ENCODE assay signal across 11 cellular contexts in the genomic region with DNA sequence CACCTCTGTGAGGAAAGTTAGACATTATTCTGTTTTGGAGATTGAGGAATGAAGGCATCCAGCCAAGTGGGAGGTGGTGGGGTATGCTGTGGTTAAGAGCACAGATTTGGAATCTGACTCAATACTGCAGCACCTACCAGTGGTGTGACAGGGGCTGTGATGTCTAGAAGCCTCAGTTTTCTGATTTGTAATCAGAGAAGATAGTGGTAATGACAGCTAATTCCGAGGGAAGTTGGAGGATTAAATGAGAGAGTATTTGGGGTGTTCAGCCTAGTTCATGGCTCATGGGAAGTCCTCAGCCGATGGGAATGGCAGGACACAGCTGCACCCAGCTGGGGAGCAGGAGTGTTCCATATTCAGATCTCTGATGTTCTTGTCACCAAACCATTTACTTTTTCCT. TPM values are rescaled to one million over a fixed set of nuclear protein-coding genes. Genes with fewer than 3 reads are reported as not detected.
A peak's percentile ranks its signal among the peaks of the same experiment; 100 is the strongest.
DNase-seq lines count a peak whose midpoint lies in the region; ATAC-seq, FAIRE-seq and TF ChIP-seq lines count a peak whose summit lies in the region.
"Had no signal": no experiment of that assay in that cellular context is flagged by ENCODE, and none has a peak within 500 bp of the region (broad histone marks: within the 10 kb centered on the region; RNA-seq: fewer than 3 reads in every experiment).

No MANE protein-coding gene starts in this region.

- H3K9me3 ChIP-seq in ascending aorta, result no peaks in the 10 kb centered on the region
- no peaks in the 10 kb centered on the region for H3K9me3 ChIP-seq in HepG2 (ENCODE audit: low read length)
- H3K9me3 ChIP-seq: ovary, uterus had no signal

- H3K4me3 ChIP-seq in AG09309 (ENCODE audit: control insufficient read depth, low read depth, low read length), result no peak overlapping the region
- H3K4me3 ChIP-seq in ascending aorta, result no peak overlapping the region
- H3K4me3 ChIP-seq in HepG2 (replicated peaks in 1 of 3; ENCODE audit: insufficient read depth in 1 of 3, low read depth in 2 of 3, low read length in 3 of 3), result no peak overlapping the region
- H3K4me3 ChIP-seq: ovary, uterus had no signal

- TF ChIP-seq POLR2A in H54 (IDR thresholded peaks at IDR 0.05; ENCODE audit: low read depth, low read length) (no peak), HepG2 (IDR thresholded peaks at IDR 0.05; ENCODE audit: insufficient read depth in 1 of 2, low read depth in 2 of 2, low read length in 2 of 2) (no peak)

- in situ Hi-C loops in HepG2 (cut with HindIII; ENCODE audit: extremely low pct_ligation_motif_present, low pct_unique_long_range_greater_than_20kb), result no loop called here

- CTCF ChIA-PET in HepG2 (lab: Yijun Ruan, JAX; ENCODE audit: low intra/inter-chr PET ratio, low total read pairs), result no interaction called here

- no peak overlapping the region for H2AFZ ChIP-seq in HepG2 (ENCODE audit: low read length)

- no TSS peak for BruUV-seq in HepG2 (replicated peaks; lab: Mats Ljungman, UMichigan)

- H3K79me2 ChIP-seq in HepG2 (ENCODE audit: insufficient read depth, low read length), result no peaks in the 10 kb centered on the region

- peaks cover 3 to 19% of the 10 kb centered on the region in 2 donors for H3K4me1 ChIP-seq in ascending aorta
- peaks cover 25% of the 10 kb centered on the region for H3K4me1 ChIP-seq in HepG2 (ENCODE audit: insufficient read depth, low read length)

- H4K20me1 ChIP-seq in HepG2 (ENCODE audit: insufficient read depth, low read length), result no peaks in the 10 kb centered on the region

- DNase-seq in AG09309 (ENCODE audit: low read depth) (no peak), H54 (ENCODE audit: insufficient read length, low spot score) (peak; percentile 15), ascending aorta (ENCODE audit: low spot score in 2 of 2) (no peak), HepG2 (ENCODE audit: low spot score) (no peak), HuH-7 (ENCODE audit: low spot score) (no peak), NCI-H2196 treated with DMSO at 0.1 percent for 48 hours (lab: John Stamatoyannopoulos, UW; ENCODE audit: unreplicated experiment) (no peak)
- no peak for DNase-seq in activated CD8-positive, alpha-beta memory T cell treated with anti-CD3 and anti-CD28 coated beads, Interleukin-2, amount 50 U/mL, for 4 hours
- DNase-seq: SW 1271, uterus had no signal

- TF ChIP-seq EP300 in HepG2 (IDR thresholded peaks at IDR 0.05; ENCODE audit: low read depth in 2 of 2, low read length in 2 of 2), result no peak
- TF ChIP-seq EP300 in HepG2 (CRISPR knock-in tag; IDR thresholded peaks at IDR 0.05; ENCODE audit: borderline replicate concordance), result no peak

- ATAC-seq in HepG2 (no peak), GM19395 (IDR thresholded peaks at IDR 0.05; ENCODE audit: unreplicated experiment) (no peak)

- H3K27me3 ChIP-seq in ascending aorta (no peaks in the 10 kb centered on the region), HepG2 (ENCODE audit: control insufficient read depth in 1 of 2, insufficient read depth in 2 of 2, low read length in 2 of 2) (no peaks in the 10 kb centered on the region)
- H3K27me3 ChIP-seq: ovary, uterus had no signal

- H3K27ac ChIP-seq in ascending aorta (peak overlapping the region in 1 of 2 donors; percentile 3), HepG2 (ENCODE audit: extremely low read length, insufficient read depth, low read length) (no peak overlapping the region)
- H3K27ac ChIP-seq: ovary, uterus had no signal

- POLR2A ChIA-PET in HepG2 (lab: Yijun Ruan, JAX), result interaction anchor here (6.8 kb wide), 1 partner anchor 9 kb away, joined by 44 read pairs; a partner anchor contains a TSS

- no peak overlapping the region for H3K4me2 ChIP-seq in HepG2 (ENCODE audit: low read depth, low read length)

- intact Hi-C loops in ascending aorta (cut with DNase I), result loop anchor here (5.0 kb wide), 1 partner anchor 210 kb away; no protein-coding TSS in a partner anchor
- intact Hi-C loops in HepG2 (cut with micrococcal nuclease; ENCODE audit: unreplicated experiment), result no loop called here

- no peak overlapping the region for H3K9ac ChIP-seq in HepG2 (ENCODE audit: insufficient read depth, low read depth, low read length)

- FAIRE-seq in H54 (lab: Jason Lieb, UNC), result no peak
- FAIRE-seq in HepG2 (lab: Jason Lieb, UNC), result no peak

- WGBS in HepG2 (ENCODE audit: low lambda C conversion rate), result 90% methylated on average over 2 of the region's 2 CpGs

- peak; percentile 65 for TF ChIP-seq CTCF in AG09309 (IDR thresholded peaks at IDR 0.05; ENCODE audit: control insufficient read depth, insufficient read depth, low read depth, low read length, missing control alignments)
- peak; percentile 11 to 44 (median 24) for TF ChIP-seq CTCF in ascending aorta (IDR thresholded peaks at IDR 0.05)
- no peak for TF ChIP-seq CTCF in HepG2 (CRISPR knock-in tag; IDR thresholded peaks at IDR 0.05)

- TF ChIP-seq RAD21 in HepG2 (CRISPR knock-in tag; IDR thresholded peaks at IDR 0.05), result no peak

- H3K36me3 ChIP-seq in ascending aorta (peaks cover 22 to 40% of the 10 kb centered on the region in 2 donors), HepG2 (replicated peaks in 1 of 2; ENCODE audit: control insufficient read depth in 1 of 2, insufficient read depth in 2 of 2, low read length in 2 of 2) (peaks cover 11 to 28% of the 10 kb centered on the region in 2 experiments)
- H3K36me3 ChIP-seq: ovary, uterus had no signal

TF ChIP-seq in HepG2, 621 proteins besides CTCF, POLR2A, EP300 and RAD21:
- no peak for TF ChIP-seq SAP130 (CRISPR knock-in tag; IDR thresholded peaks at IDR 0.05; ENCODE audit: low read depth)
- no peak for TF ChIP-seq NR2F6 (IDR thresholded peaks at IDR 0.05)
- no peak for TF ChIP-seq NR2F6 (CRISPR knock-in tag; IDR thresholded peaks at IDR 0.05)
- peak; percentile 45; the same call in 1 of the 2 replicates for TF ChIP-seq STAG1 (CRISPR knock-in tag; IDR thresholded peaks at IDR 0.05)
- TF ChIP-seq ZNF510 (CRISPR knock-in tag; IDR thresholded peaks at IDR 0.05; ENCODE audit: low read depth), result no peak
- TF ChIP-seq ZNF790 (CRISPR knock-in tag; IDR thresholded peaks at IDR 0.05; ENCODE audit: borderline replicate concordance), result no peak

RNA-seq across cellular contexts. Expression of a gene that starts 9.2 kb away (rescaled TPM):
- total RNA-seq in ascending aorta, result 9.7 TPM
- 2.6 and 7.4 TPM in 2 replicates for total RNA-seq in HepG2 (2016; rRNA removed; fragmentation: Illumina TruSeq; extraction: Trizol)
- total RNA-seq in HepG2 (2016; cell fraction: cytosol; rRNA removed; fragmentation: Illumina TruSeq; extraction: Trizol; ENCODE audit: low read depth), result 1.6 TPM in 2 replicates
- 2.1 and 7.4 TPM in 2 replicates for total RNA-seq in HepG2 (2016; cell fraction: insoluble cytoplasmic fraction; rRNA removed; fragmentation: Illumina TruSeq; extraction: Trizol)
- 2.2 and 2.6 TPM in 2 replicates for total RNA-seq in HepG2 (2016; cell fraction: membrane; rRNA removed; fragmentation: Illumina TruSeq; extraction: Trizol)
- 13.8 and 19.0 TPM in 2 replicates for total RNA-seq in HepG2 (2016; cell fraction: nucleus; rRNA removed; fragmentation: Illumina TruSeq; extraction: Trizol)
- 4.1 and 4.7 TPM in 2 replicates for polyA plus RNA-seq in HepG2 (2011; rRNA removed)
- 1.4 and 1.8 TPM in 2 replicates for polyA plus RNA-seq in HepG2 (2011; cell fraction: cytosol; rRNA removed)
- polyA plus RNA-seq in HepG2 (2011; cell fraction: nucleus; rRNA removed), result 17.3 and 20.8 TPM in 2 replicates
- 5.9 and 6.1 TPM in 2 replicates for polyA plus RNA-seq in HepG2 (2012)
- polyA plus RNA-seq in HepG2 (2016; cell fraction: cytosol; fragmentation: Illumina TruSeq; extraction: Trizol; ENCODE audit: low read depth), result 0.68 and 0.75 TPM in 2 replicates
- polyA plus RNA-seq in HepG2 (2016; cell fraction: insoluble cytoplasmic fraction; fragmentation: Illumina TruSeq; extraction: Trizol; ENCODE audit: low read depth), result 1.7 and 2.2 TPM in 2 replicates
- 1.2 and 1.5 TPM in 2 replicates for polyA plus RNA-seq in HepG2 (2016; cell fraction: membrane; fragmentation: Illumina TruSeq; extraction: Trizol; ENCODE audit: low read depth)
- 21.2 and 22.1 TPM in 2 replicates for polyA plus RNA-seq in HepG2 (2016; cell fraction: nucleus; fragmentation: Illumina TruSeq; extraction: Trizol; ENCODE audit: insufficient read depth, low read depth)
- 25.8 and 28.2 TPM in 2 replicates for polyA minus RNA-seq in HepG2 (2011; rRNA and poly(A)+ RNA removed; ENCODE audit: low replicate concordance)
- polyA minus RNA-seq in HepG2 (2011; cell fraction: cytosol; rRNA and poly(A)+ RNA removed), result 0.88 and 2.2 TPM in 2 replicates
- polyA minus RNA-seq in HepG2 (2011; cell fraction: nucleus; rRNA and poly(A)+ RNA removed), result 26.4 and 27.8 TPM in 2 replicates
